ENCODE assay signal across 1 cellular context in genomic region chr15:38028869-38029268, GRCh38.
A peak's percentile ranks its signal among the peaks of the same experiment; 100 is the strongest.
TF ChIP-seq lines count a peak whose summit lies in the region.

No MANE protein-coding gene starts in this region.

TF ChIP-seq in IMR-90, 13 proteins besides CTCF, POLR2A, EP300 and RAD21:
- peak; percentile 26; the same call in 1 of the 2 replicates for TF ChIP-seq SMC3 (IDR thresholded peaks at IDR 0.05; ENCODE audit: low read depth, low read length)
- TF ChIP-seq MXI1 (IDR thresholded peaks at IDR 0.05; ENCODE audit: borderline replicate concordance, low read depth, low read length) = no peak
TF ChIP-seq in IMR-90: peak in this region for 1.
